In genomic region chr1:21059021-21059420, GRCh38 we compare ENCODE assay signal across 15 cellular contexts.
"Had no signal": no experiment of that assay in that cellular context is flagged by ENCODE, and none has a peak within 500 bp of the region (broad histone marks: within the 10 kb centered on the region; RNA-seq: fewer than 3 reads in every experiment).

No MANE protein-coding gene starts in this region.

- H3K36me3 ChIP-seq: lower lobe of right lung, sigmoid colon, thyroid gland had no signal

- H3K4me3 Mint-ChIP-seq: activated CD4-positive, alpha-beta T cell treated with anti-CD3 and anti-CD28 coated beads for 36 hours; activated naive CD8-positive, alpha-beta T cell; brain; natural killer cell; WTC11 had no signal

- H3K4me3 ChIP-seq: lower lobe of right lung, sigmoid colon, thyroid gland had no signal

- H3K4me1 Mint-ChIP-seq: activated CD4-positive, alpha-beta T cell treated with anti-CD3 and anti-CD28 coated beads for 36 hours; WTC11 had no signal

- H3K27me3 ChIP-seq: sigmoid colon, thyroid gland had no signal

- H3K27me3 Mint-ChIP-seq: activated CD4-positive, alpha-beta T cell treated with anti-CD3 and anti-CD28 coated beads for 36 hours; activated naive CD8-positive, alpha-beta T cell; brain had no signal

- H3K27ac Mint-ChIP-seq: activated CD4-positive, alpha-beta T cell treated with anti-CD3 and anti-CD28 coated beads for 36 hours; activated naive CD8-positive, alpha-beta T cell; brain; WTC11 had no signal

- H3K9me3 Mint-ChIP-seq: natural killer cell had no signal

- ATAC-seq: activated CD4-positive, alpha-beta T cell treated with anti-CD3 and anti-CD28 coated beads for 36 hours; left cardiac atrium; lower lobe of right lung; natural killer cell; WTC11 had no signal

- DNase-seq: activated CD4-positive, alpha-beta T cell treated with anti-CD3 and anti-CD28 coated beads for 36 hours; activated CD4-positive, alpha-beta T cell treated with anti-CD3 and anti-CD28 coated beads, Interleukin-2, amount 50 U/mL, for 48 hours; amniotic stem cell; cortex of kidney; effector CD4-positive, alpha-beta T cell; left cardiac atrium; lower lobe of right lung; natural killer cell; sigmoid colon; stimulated activated CD8-positive, alpha-beta memory T cell treated with anti-CD3 and anti-CD28 coated beads, Interleukin-4, amount 100 ng/mL, for 48 hours; stimulated activated naive CD4-positive, alpha-beta T cell; thyroid gland had no signal

- H3K36me3 Mint-ChIP-seq: natural killer cell had no signal

- H3K27ac ChIP-seq: lower lobe of right lung, sigmoid colon had no signal

- H3K9me3 ChIP-seq: lower lobe of right lung, sigmoid colon, thyroid gland had no signal

- H3K4me1 ChIP-seq: sigmoid colon had no signal
